ENCODE assay signal across 1 cellular context in genomic region chr1:56873213-56873612, GRCh38.
TF ChIP-seq lines count a peak whose summit lies in the region.

No MANE protein-coding gene starts in this region.

TF ChIP-seq in GM12878, 131 proteins besides CTCF, POLR2A, EP300 and RAD21:
- TF ChIP-seq KDM1A (IDR thresholded peaks at IDR 0.05; ENCODE audit: borderline replicate concordance): no peak
- peak; percentile 36; the same call in 1 of the 2 replicates for TF ChIP-seq SPI1 (IDR thresholded peaks at IDR 0.05; ENCODE audit: borderline replicate concordance, insufficient read depth, low read depth, low read length)
